1 cellular context compared by ENCODE assay signal in genomic region chr5:107539163-107539445, GRCh38.
TF ChIP-seq lines count a peak whose summit lies in the region.

No MANE protein-coding gene starts in this region.

TF ChIP-seq in H1, 55 proteins besides CTCF, POLR2A, EP300 and RAD21:
- TF ChIP-seq SRF (IDR thresholded peaks at IDR 0.05; ENCODE audit: low read depth, low read length) (no peak), SIRT6 (IDR thresholded peaks at IDR 0.05; ENCODE audit: low read length) (no peak), KDM1A (IDR thresholded peaks at IDR 0.05; ENCODE audit: borderline replicate concordance, low read length) (no peak), FOSL1 (IDR thresholded peaks at IDR 0.05; ENCODE audit: insufficient read depth, low read depth, low read length) (no peak), TAF7 (optimal IDR thresholded peaks at IDR 0.05; ENCODE audit: borderline replicate concordance, low read depth, low read length) (no peak), SIN3A (conservative IDR thresholded peaks at IDR 0.05 in 1 of 2, IDR thresholded peaks at IDR 0.05 in 1 of 2; ENCODE audit: low read depth in 1 of 2, low read length in 2 of 2) (no peak), TBP (IDR thresholded peaks at IDR 0.05; ENCODE audit: low read depth, low read length) (no peak), EZH2 (IDR thresholded peaks at IDR 0.05; ENCODE audit: low read depth, low read length, severe bottlenecking) (no peak), SP2 (IDR thresholded peaks at IDR 0.05; ENCODE audit: low read length) (no peak), RXRA (IDR thresholded peaks at IDR 0.05; ENCODE audit: insufficient read depth, low read depth, low read length) (no peak)
TF ChIP-seq in H1: peak in this region for 0.
